In the genomic region with DNA sequence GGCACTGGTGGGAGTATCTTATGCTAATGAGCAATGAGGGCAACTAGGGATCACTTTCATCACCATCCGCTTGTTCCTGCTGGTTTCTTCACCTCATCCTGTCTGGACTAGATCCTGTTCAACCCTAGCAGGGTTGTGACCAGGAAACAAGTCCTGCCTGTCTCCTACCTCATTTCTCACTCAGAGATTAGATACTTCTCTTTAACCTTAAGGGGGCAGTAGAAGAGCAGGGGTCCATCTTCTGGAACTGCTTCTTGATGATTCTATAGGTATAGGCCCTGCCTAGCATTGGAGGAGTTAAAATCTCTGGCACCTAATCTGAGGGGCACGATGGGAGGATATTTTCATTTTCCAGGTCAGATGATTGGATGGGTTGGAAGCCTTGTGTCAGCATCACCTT, we compare ENCODE assay signal across 7 cellular contexts.
A peak's percentile ranks its signal among the peaks of the same experiment; 100 is the strongest.
DNase-seq lines count a peak whose midpoint lies in the region; FAIRE-seq and TF ChIP-seq lines count a peak whose summit lies in the region.
"Not testable (repeated sequence)": the region's sequence is repeated elsewhere in the genome, so short reads cannot be mapped to it uniquely, and the experiment has no call there.

No MANE protein-coding gene starts in this region.

- DNase-seq in H4 (ENCODE audit: low spot score) (peak; percentile 4), NB4 (ENCODE audit: low read depth) (peak; percentile 0), SK-MEL-5 (ENCODE audit: low read depth, low spot score) (peak; percentile 16), mesendoderm (peak; percentile 32)
- DNase-seq in astrocyte (ENCODE audit: low read depth); endodermal cell: not testable (repeated sequence)

- H3K27me3 Mint-ChIP-seq in astrocyte (ENCODE audit: low read depth, unreplicated experiment); endodermal cell (ENCODE audit: insufficient read depth): not testable (repeated sequence)

- not testable (repeated sequence) for H2BK120ac ChIP-seq in mesendoderm (ENCODE audit: low read depth, low read length)

- H2AFZ ChIP-seq in astrocyte (ENCODE audit: low read depth, low read length) = not testable (repeated sequence)

- H3K4me1 Mint-ChIP-seq in astrocyte (ENCODE audit: low read depth, unreplicated experiment); endodermal cell: not testable (repeated sequence)

- not testable (repeated sequence) for H3K18ac ChIP-seq in mesendoderm (ENCODE audit: low read length)

- H3K4me3 ChIP-seq in NB4 (ENCODE audit: low read depth, low read length); astrocyte (ENCODE audit: insufficient read depth, low read depth, low read length); endodermal cell (ENCODE audit: low read length); mesendoderm (ENCODE audit: low read length): not testable (repeated sequence)

- not testable (repeated sequence) for H3K27ac ChIP-seq in C4-2B; astrocyte (ENCODE audit: low read depth, low read length); endodermal cell (ENCODE audit: low read depth, low read length); mesendoderm (ENCODE audit: low read depth, low read length)

- H3K56ac ChIP-seq in mesendoderm (ENCODE audit: low read length) = not testable (repeated sequence)

- TF ChIP-seq CTCF in C4-2B (conservative IDR thresholded peaks at IDR 0.05) (peak; percentile 6; the same call in 1 of the 2 replicates), endodermal cell (conservative IDR thresholded peaks at IDR 0.05) (peak; percentile 49)
- not testable (repeated sequence) for TF ChIP-seq CTCF in NB4 (IDR thresholded peaks at IDR 0.05; ENCODE audit: low read depth, low read length); astrocyte (IDR thresholded peaks at IDR 0.05; ENCODE audit: insufficient read depth, low read depth, low read length)

- not testable (repeated sequence) for H2BK15ac ChIP-seq in mesendoderm (replicated peaks; ENCODE audit: low read depth)

- H3K23ac ChIP-seq in mesendoderm (ENCODE audit: low read length) = not testable (repeated sequence)

- not testable (repeated sequence) for H3K36me3 ChIP-seq in astrocyte (ENCODE audit: insufficient read depth, low read length); endodermal cell (ENCODE audit: control insufficient read depth, insufficient read depth, low read length); mesendoderm (ENCODE audit: control insufficient read depth, insufficient read depth, low read length)

- H2AK5ac ChIP-seq in mesendoderm (ENCODE audit: low read length) = not testable (repeated sequence)

- H3K79me1 ChIP-seq in mesendoderm (ENCODE audit: low read length) = not testable (repeated sequence)

- not testable (repeated sequence) for H2BK5ac ChIP-seq in mesendoderm (ENCODE audit: low read length)

- H3K36me3 Mint-ChIP-seq in astrocyte (ENCODE audit: low read depth, unreplicated experiment); endodermal cell (ENCODE audit: low read depth): not testable (repeated sequence)

- 96% methylated on average over 2 of the region's 2 CpGs; no CpG with 5 or more reads in 1 of the 2 experiments for WGBS in endodermal cell (ENCODE audit: insufficient coverage in 1 of 2, insufficient read length in 1 of 2), 2 experiments
- no CpG with 5 or more reads among the region's 2 CpGs for WGBS in mesendoderm (ENCODE audit: extremely low coverage, insufficient coverage, low lambda C conversion rate)

- in situ Hi-C loops in SK-MEL-5 (cut with HindIII; ENCODE audit: low pct_unique_long_range_greater_than_20kb, low sequenced_read_pairs) = not testable (repeated sequence)

- TF ChIP-seq POLR2A in NB4 (IDR thresholded peaks at IDR 0.05; ENCODE audit: extremely low read depth, insufficient read length) = not testable (repeated sequence)

- H3K79me2 ChIP-seq in astrocyte (ENCODE audit: insufficient read depth, low read length); mesendoderm (ENCODE audit: control insufficient read depth, insufficient read depth, low read length): not testable (repeated sequence)

- not testable (repeated sequence) for H3K4ac ChIP-seq in mesendoderm (ENCODE audit: low read depth, low read length)

- H3K9me3 ChIP-seq in astrocyte (ENCODE audit: insufficient read depth, low read depth, low read length); endodermal cell (ENCODE audit: control insufficient read depth, low read length): not testable (repeated sequence)

- H3K9me3 Mint-ChIP-seq in astrocyte (ENCODE audit: unreplicated experiment) = not testable (repeated sequence)
- peaks cover 15% of the 10 kb centered on the region for H3K9me3 Mint-ChIP-seq in endodermal cell

- not testable (repeated sequence) for H4K20me1 ChIP-seq in astrocyte (ENCODE audit: insufficient read depth, low read length)

- not testable (repeated sequence) for H3K4me3 Mint-ChIP-seq in astrocyte (ENCODE audit: unreplicated experiment); endodermal cell

- H4K5ac ChIP-seq in mesendoderm (ENCODE audit: low read length) = not testable (repeated sequence)

- H3K9ac ChIP-seq in astrocyte (ENCODE audit: low read length); endodermal cell (ENCODE audit: extremely low read depth, low read length, poor library complexity, severe bottlenecking); mesendoderm (ENCODE audit: low read length): not testable (repeated sequence)

- not testable (repeated sequence) for H3K27ac Mint-ChIP-seq in astrocyte (ENCODE audit: unreplicated experiment); endodermal cell

- FAIRE-seq in astrocyte (lab: Jason Lieb, UNC) = peak; percentile 20

- not testable (repeated sequence) for H3K4me2 ChIP-seq in astrocyte (ENCODE audit: low read length); mesendoderm (ENCODE audit: low read length)

- not testable (repeated sequence) for H4K8ac ChIP-seq in mesendoderm (ENCODE audit: low read depth, low read length)

- H3K27me3 ChIP-seq in astrocyte (ENCODE audit: insufficient read depth, low read length); endodermal cell (ENCODE audit: control insufficient read depth, insufficient read depth, low read length, poor library complexity, severe bottlenecking); mesendoderm (ENCODE audit: insufficient read depth, low read length, poor library complexity): not testable (repeated sequence)

- not testable (repeated sequence) for H3K4me1 ChIP-seq in astrocyte (ENCODE audit: insufficient read depth, low read length); endodermal cell (ENCODE audit: control insufficient read depth, insufficient read depth, low read length); mesendoderm (ENCODE audit: control insufficient read depth, low read depth, low read length)
